Comparison of ENCODE assay signal across 25 cellular contexts in genomic region chr7:137949416-137950262, GRCh38. TPM values are rescaled to one million over a fixed set of nuclear protein-coding genes. Genes with fewer than 3 reads are reported as not detected.
DNase-seq lines count a peak whose midpoint lies in the region; TF ChIP-seq lines count a peak whose summit lies in the region.
"Had no signal": no experiment of that assay in that cellular context is flagged by ENCODE, and none has a peak within 500 bp of the region (broad histone marks: within the 10 kb centered on the region; RNA-seq: fewer than 3 reads in every experiment).

No MANE protein-coding gene starts in this region.

- in situ Hi-C loops in SK-MEL-5 (cut with HindIII; ENCODE audit: low pct_unique_long_range_greater_than_20kb, low sequenced_read_pairs) (loop anchor here (10.0 kb wide), 1 partner anchor 45 kb away; no protein-coding TSS in a partner anchor), GM13976 (cut with MboI; ENCODE audit: low sequenced_read_pairs, unreplicated experiment) (no loop called here), KBM-7 (cut with MboI; ENCODE audit: low pct_unique_long_range_greater_than_20kb, low sequenced_read_pairs) (no loop called here)

- no peak overlapping the region for H3K4me3 Mint-ChIP-seq in Caco-2 (ENCODE audit: unreplicated experiment)
- no peak overlapping the region for H3K4me3 Mint-ChIP-seq in endodermal cell
- H3K4me3 Mint-ChIP-seq: activated CD4-positive, alpha-beta T cell treated with anti-CD3 and anti-CD28 coated beads for 36 hours; activated CD8-positive, alpha-beta T cell treated with anti-CD3 and anti-CD28 coated beads for 36 hours; H9; mesothelial cell of epicardium; stimulated activated memory B cell treated with anti-CD40 and anti-IgM and Interleukin-4, amounts not matched to agents 10 μg/mL and 1 μg/mL and 100 μg/mL, for 72 hours; T-helper 2 cell treated with Interferon-gamma antibody and Interleukin-4, amounts not matched to agents 5 μg/mL and 100 μg/mL, for 36 hours had no signal

- no peak overlapping the region for H3K4me3 ChIP-seq in Caco-2 (ENCODE audit: low read depth, low read length)
- H3K4me3 ChIP-seq in endodermal cell (ENCODE audit: low read length): no peak overlapping the region
- no peak overlapping the region for H3K4me3 ChIP-seq in smooth muscle cell
- H3K4me3 ChIP-seq: coronary artery, PC-9, uterus had no signal

- H3K9ac ChIP-seq in endodermal cell (ENCODE audit: extremely low read depth, low read length, poor library complexity, severe bottlenecking) (no peak overlapping the region), smooth muscle cell (ENCODE audit: low read depth) (no peak overlapping the region)

- WGBS in endodermal cell (ENCODE audit: insufficient coverage in 1 of 2, insufficient read length in 1 of 2), 2 experiments: 84 to 97% methylated on average over 2 to 5 of the region's 6 CpGs
- WGBS in smooth muscle cell (ENCODE audit: low lambda C conversion rate): 72% methylated on average over 6 of the region's 6 CpGs

- H3K27ac ChIP-seq in endodermal cell (ENCODE audit: low read depth, low read length): no peak overlapping the region
- peak overlapping the region; percentile 37 for H3K27ac ChIP-seq in smooth muscle cell (ENCODE audit: low read depth)
- H3K27ac ChIP-seq: neutrophil, PC-9 had no signal

- H3K4me2 ChIP-seq in smooth muscle cell: no peak overlapping the region
- H3K4me2 ChIP-seq: PC-9 had no signal

- BruUV-seq in Caco-2 (replicated peaks; lab: Mats Ljungman, UMichigan): no TSS peak

- peaks cover 76% of the 10 kb centered on the region for H4K20me1 ChIP-seq in smooth muscle cell (ENCODE audit: low read depth)

- TF ChIP-seq CTCF in Caco-2 (IDR thresholded peaks at IDR 0.05; ENCODE audit: insufficient read depth in 1 of 2, low read depth in 1 of 2, low read length in 1 of 2, severe bottlenecking in 1 of 2, unreplicated experiment in 1 of 2) (no peak), endodermal cell (conservative IDR thresholded peaks at IDR 0.05) (no peak), smooth muscle cell (IDR thresholded peaks at IDR 0.05; ENCODE audit: borderline replicate concordance, insufficient read depth, poor library complexity, severe bottlenecking) (no peak), GM13976 (IDR thresholded peaks at IDR 0.05; ENCODE audit: borderline replicate concordance, control extremely low read depth, extremely low read depth, insufficient read depth, missing control alignments) (no peak)

- CTCF ChIA-PET in Caco-2 (lab: Charles Lee): interaction anchor here (1.4 kb wide), 1 partner anchor 43 kb away, joined by 3 read pairs; no protein-coding TSS in a partner anchor

- DNase-seq in Caco-2 (no peak), SK-MEL-5 (ENCODE audit: low read depth, low spot score) (peak; percentile 84), endodermal cell (no peak), smooth muscle cell (lab: John Stamatoyannopoulos, UW; ENCODE audit: unreplicated experiment) (no peak), GM13976 (ENCODE audit: low spot score) (no peak), occipital lobe (lab: John Stamatoyannopoulos, UW) (no peak), KBM-7 (no peak)
- DNase-seq: activated CD4-positive, alpha-beta T cell treated with anti-CD3 and anti-CD28 coated beads for 36 hours; activated CD8-positive, alpha-beta memory T cell treated with anti-CD3 and anti-CD28 coated beads, Interleukin-2, amount 50 U/mL, for 48 hours; activated CD8-positive, alpha-beta T cell treated with anti-CD3 and anti-CD28 coated beads for 36 hours; activated naive CD4-positive, alpha-beta T cell treated with anti-CD3 and anti-CD28 coated beads, Interleukin-2, amount 50 U/mL, for 16 hours; effector memory CD4-positive, alpha-beta T cell; H9; kidney; MV-4-11; NCI-H1436 treated with DMSO at 0.1 percent for 48 hours; NCI-H226; PC-9; Right ventricle myocardium superior; uterus had no signal

- H3K36me3 ChIP-seq in Caco-2 (ENCODE audit: control insufficient read depth, insufficient read depth, low read length) (peaks cover 1% of the 10 kb centered on the region; the same call in 1 of the 2 replicates), endodermal cell (ENCODE audit: control insufficient read depth, insufficient read depth, low read length) (no peaks in the 10 kb centered on the region), smooth muscle cell (ENCODE audit: low read depth) (no peaks in the 10 kb centered on the region)
- H3K36me3 ChIP-seq: neutrophil, uterus had no signal

- POLR2A ChIA-PET in Caco-2 (lab: Charles Lee): interaction anchor here (1.3 kb wide), 1 partner anchor 42 kb away, joined by 5 read pairs; no protein-coding TSS in a partner anchor

- H3K9me3 ChIP-seq in Caco-2: no peaks in the 10 kb centered on the region
- H3K9me3 ChIP-seq in endodermal cell (ENCODE audit: control insufficient read depth, low read length): no peaks in the 10 kb centered on the region
- no peaks in the 10 kb centered on the region for H3K9me3 ChIP-seq in smooth muscle cell (replicated peaks; ENCODE audit: low read depth)
- H3K9me3 ChIP-seq: neutrophil, uterus had no signal

- H3F3A ChIP-seq in smooth muscle cell (ENCODE audit: low read depth): peaks cover 12% of the 10 kb centered on the region

- no peaks in the 10 kb centered on the region for H3K27me3 Mint-ChIP-seq in Caco-2 (ENCODE audit: insufficient read depth, unreplicated experiment)
- no peaks in the 10 kb centered on the region for H3K27me3 Mint-ChIP-seq in endodermal cell (ENCODE audit: insufficient read depth)
- H3K27me3 Mint-ChIP-seq: activated CD4-positive, alpha-beta T cell treated with anti-CD3 and anti-CD28 coated beads for 36 hours; activated CD8-positive, alpha-beta T cell treated with anti-CD3 and anti-CD28 coated beads for 36 hours; stimulated activated memory B cell treated with anti-CD40 and anti-IgM and Interleukin-4, amounts not matched to agents 10 μg/mL and 1 μg/mL and 100 μg/mL, for 72 hours had no signal

- intact Hi-C loops in Caco-2 (cut with micrococcal nuclease; ENCODE audit: unreplicated experiment): loop anchor here (5.0 kb wide), 2 partner anchors 32 to 448 kb away; no protein-coding TSS in a partner anchor

- H3K27ac Mint-ChIP-seq in Caco-2 (ENCODE audit: unreplicated experiment) (peak overlapping the region; percentile 32), endodermal cell (peak overlapping the region; percentile 24)
- H3K27ac Mint-ChIP-seq: activated CD4-positive, alpha-beta T cell treated with anti-CD3 and anti-CD28 coated beads for 36 hours; activated CD8-positive, alpha-beta T cell treated with anti-CD3 and anti-CD28 coated beads for 36 hours; mesothelial cell of epicardium; stimulated activated memory B cell treated with anti-CD40 and anti-IgM and Interleukin-4, amounts not matched to agents 10 μg/mL and 1 μg/mL and 100 μg/mL, for 72 hours; T-helper 2 cell treated with Interferon-gamma antibody and Interleukin-4, amounts not matched to agents 5 μg/mL and 100 μg/mL, for 36 hours had no signal

- H3K27me3 ChIP-seq in Caco-2 (replicated peaks; ENCODE audit: control insufficient read depth, insufficient read depth, low read length) (no peaks in the 10 kb centered on the region), endodermal cell (ENCODE audit: control insufficient read depth, insufficient read depth, low read length, poor library complexity, severe bottlenecking) (no peaks in the 10 kb centered on the region), smooth muscle cell (ENCODE audit: low read depth) (no peaks in the 10 kb centered on the region)
- H3K27me3 ChIP-seq: neutrophil, uterus had no signal

- H2AFZ ChIP-seq in smooth muscle cell (ENCODE audit: low read depth): no peak overlapping the region
- H2AFZ ChIP-seq: PC-9 had no signal

- peaks cover 64% of the 10 kb centered on the region for H3K4me1 ChIP-seq in Caco-2
- peaks cover 32% of the 10 kb centered on the region for H3K4me1 ChIP-seq in endodermal cell (ENCODE audit: control insufficient read depth, insufficient read depth, low read length)
- peaks cover 25% of the 10 kb centered on the region for H3K4me1 ChIP-seq in smooth muscle cell (ENCODE audit: low read depth)

- peaks cover 79% of the 10 kb centered on the region for H3K79me2 ChIP-seq in smooth muscle cell (ENCODE audit: low read depth)

- H3K9me3 Mint-ChIP-seq in Caco-2 (ENCODE audit: unreplicated experiment) (no peaks in the 10 kb centered on the region), endodermal cell (no peaks in the 10 kb centered on the region)
- H3K9me3 Mint-ChIP-seq: activated CD8-positive, alpha-beta T cell treated with anti-CD3 and anti-CD28 coated beads for 36 hours; H9; mesothelial cell of epicardium; stimulated activated memory B cell treated with anti-CD40 and anti-IgM and Interleukin-4, amounts not matched to agents 10 μg/mL and 1 μg/mL and 100 μg/mL, for 72 hours; T-helper 2 cell treated with Interferon-gamma antibody and Interleukin-4, amounts not matched to agents 5 μg/mL and 100 μg/mL, for 36 hours had no signal

- H3K36me3 Mint-ChIP-seq in Caco-2 (ENCODE audit: insufficient read depth, unreplicated experiment) (peaks cover 38% of the 10 kb centered on the region), endodermal cell (ENCODE audit: low read depth) (no peaks in the 10 kb centered on the region)
- H3K36me3 Mint-ChIP-seq: mesothelial cell of epicardium had no signal

- peaks cover 53% of the 10 kb centered on the region for H3K4me1 Mint-ChIP-seq in Caco-2 (ENCODE audit: low read depth, unreplicated experiment)
- H3K4me1 Mint-ChIP-seq in endodermal cell: peaks cover 55% of the 10 kb centered on the region
- H3K4me1 Mint-ChIP-seq: stimulated activated memory B cell treated with anti-CD40 and anti-IgM and Interleukin-4, amounts not matched to agents 10 μg/mL and 1 μg/mL and 100 μg/mL, for 72 hours had no signal

RNA-seq across cellular contexts. Expression of gene CREB3L2, which starts 52.2 kb away (rescaled TPM):
- 106 and 123 TPM in 2 replicates for total RNA-seq in Caco-2 (2022)
- total RNA-seq in SK-MEL-5 (2014; rRNA removed; shearing (Covaris generic)): 12.0 and 14.8 TPM in 2 replicates
- polyA plus RNA-seq in SK-MEL-5 (2015; cell fraction: cytosol; rRNA removed): 32.0 and 38.6 TPM in 2 replicates
- polyA plus RNA-seq in SK-MEL-5 (2015; cell fraction: nucleus; rRNA removed): 5.7 and 7.8 TPM in 2 replicates
- 10 to 100 TPM; 48.2 to 80.2 TPM for total RNA-seq in endodermal cell
- polyA plus RNA-seq in endodermal cell (2013, experiment 1 of 2): 28.1 TPM
- 28.2 TPM for polyA plus RNA-seq in endodermal cell (2013, experiment 2 of 2)
- total RNA-seq in smooth muscle cell: 46.4 and 69.1 TPM in 2 replicates
- polyA plus RNA-seq in smooth muscle cell: 27.4 and 37.6 TPM in 2 replicates
- total RNA-seq in occipital lobe: 1.7 TPM
